Comparison of ENCODE assay signal across 8 cellular contexts in the genomic region with DNA sequence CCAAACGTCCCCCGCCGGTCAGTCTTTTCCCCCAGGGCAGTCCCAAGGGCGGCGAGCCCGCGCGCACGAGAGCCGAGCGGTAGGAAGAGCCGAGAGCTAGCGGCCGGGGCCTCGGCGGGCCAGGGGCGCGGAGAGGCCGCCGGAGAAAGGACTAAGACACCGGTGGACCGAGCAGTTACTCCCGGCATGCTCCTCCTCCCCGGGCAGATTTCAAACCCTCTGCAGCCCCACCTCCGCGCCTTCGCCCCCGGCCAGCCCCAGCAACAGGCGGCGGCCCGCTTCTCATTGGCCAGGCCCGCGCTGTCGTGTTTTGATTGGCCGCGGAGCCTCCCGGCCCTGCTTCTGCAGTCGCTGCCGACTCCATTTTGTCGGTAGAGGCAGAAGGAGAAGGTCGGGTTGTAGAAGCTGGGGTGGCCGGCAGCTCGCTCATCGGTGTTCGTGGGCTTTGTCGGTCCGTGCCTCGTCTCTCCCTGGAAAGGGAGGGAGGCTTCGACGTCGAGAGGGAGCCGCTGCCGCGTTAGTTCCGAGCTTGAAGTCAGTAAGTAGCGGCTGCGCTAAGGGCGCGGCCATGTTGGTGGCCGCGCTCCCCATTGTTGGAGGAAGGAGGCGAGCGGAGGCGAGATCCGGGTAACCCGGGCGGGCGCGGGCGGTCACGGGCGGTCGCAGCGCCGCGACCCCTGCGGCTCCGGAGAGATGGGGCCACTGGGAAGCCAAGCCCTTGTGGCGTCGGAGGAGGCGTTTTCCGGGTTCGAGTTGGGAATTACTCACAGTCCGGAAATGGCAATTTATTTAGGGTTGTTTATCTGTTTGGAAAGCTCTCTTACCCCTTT. TPM values are rescaled to one million over a fixed set of nuclear protein-coding genes. Genes with fewer than 3 reads are reported as not detected.
A peak's percentile ranks its signal among the peaks of the same experiment; 100 is the strongest.
DNase-seq lines count a peak whose midpoint lies in the region; ATAC-seq and TF ChIP-seq lines count a peak whose summit lies in the region.

A gene with protein sequence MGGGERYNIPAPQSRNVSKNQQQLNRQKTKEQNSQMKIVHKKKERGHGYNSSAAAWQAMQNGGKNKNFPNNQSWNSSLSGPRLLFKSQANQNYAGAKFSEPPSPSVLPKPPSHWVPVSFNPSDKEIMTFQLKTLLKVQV (plus strand): TSS at position 368 of the 830 bp plus-strand sequence. CDS start 1,630 bp downstream, outside the sequence.

- peak; percentile 94 to 95 for ATAC-seq in natural killer cell treated with Interleukin-12 subunit alpha and Interleukin-12 subunit beta and Interleukin-15 and Interleukin-18, amount 100 ng/mL, for 72 hours
- ATAC-seq in stimulated activated naive CD8-positive, alpha-beta T cell treated with anti-CD3 and anti-CD28 coated beads, Interleukin-15, Interleukin-2, amounts not matched to agents 100 U/mL and 50 U/mL, for 24 hours: peak; percentile 93

- H3K4me1 Mint-ChIP-seq in natural killer cell treated with Interleukin-12 subunit alpha and Interleukin-12 subunit beta and Interleukin-15 and Interleukin-18, amount 100 ng/mL, for 72 hours (ENCODE audit: low read depth in 2 of 2): peaks cover 37 to 47% of the 10 kb centered on the region in 2 donors

- TF ChIP-seq CTCF in DOHH2 (IDR thresholded peaks at IDR 0.05; ENCODE audit: low read depth, low read length, poor library complexity, severe bottlenecking): no peak
- TF ChIP-seq CTCF in fibroblast of mammary gland (conservative IDR thresholded peaks at IDR 0.05; ENCODE audit: control insufficient read depth, insufficient read depth, low read depth, low read length): no peak

- H3K9me3 ChIP-seq in DOHH2 (ENCODE audit: control insufficient read depth, insufficient read depth, low read length): no peaks in the 10 kb centered on the region

- H3K9me3 Mint-ChIP-seq in natural killer cell treated with Interleukin-12 subunit alpha and Interleukin-12 subunit beta and Interleukin-15 and Interleukin-18, amount 100 ng/mL, for 72 hours: no peaks in the 10 kb centered on the region

- peak within 1 kb of the TSS; percentile 97 for H3K27ac ChIP-seq in DOHH2 (ENCODE audit: low read depth, low read length)

- TF ChIP-seq POLR2A in Raji (IDR thresholded peaks at IDR 0.05; ENCODE audit: insufficient read depth, low read depth, low read length): peak; percentile 97

- H3K36me3 Mint-ChIP-seq in natural killer cell treated with Interleukin-12 subunit alpha and Interleukin-12 subunit beta and Interleukin-15 and Interleukin-18, amount 100 ng/mL, for 72 hours: peaks cover 21% of the 10 kb centered on the region

- peaks cover 47% of the 10 kb centered on the region for H3K36me3 ChIP-seq in DOHH2 (ENCODE audit: control insufficient read depth, low read length)

- H3K4me3 ChIP-seq in DOHH2 (ENCODE audit: low read length) (peak within 1 kb of the TSS; percentile 87), fibroblast of mammary gland (ENCODE audit: control insufficient read depth, low read depth, low read length) (peak within 1 kb of the TSS; percentile 83)

- H3K4me2 ChIP-seq in DOHH2 (ENCODE audit: low read length): peak within 1 kb of the TSS; percentile 85

- no peaks in the 10 kb centered on the region for H3K27me3 ChIP-seq in DOHH2 (ENCODE audit: control insufficient read depth, low read length)

- peaks cover 58% of the 10 kb centered on the region for H3K4me1 ChIP-seq in DOHH2 (ENCODE audit: control insufficient read depth, low read length)

- peaks cover 29% of the 10 kb centered on the region for H3K79me2 ChIP-seq in DOHH2 (ENCODE audit: control insufficient read depth, low read length)

- H3K27me3 Mint-ChIP-seq in natural killer cell treated with Interleukin-12 subunit alpha and Interleukin-12 subunit beta and Interleukin-15 and Interleukin-18, amount 100 ng/mL, for 72 hours: no peaks in the 10 kb centered on the region

- DNase-seq in H4 (ENCODE audit: low spot score): peak; percentile 93
- peak; percentile 95 for DNase-seq in LoVo (ENCODE audit: low spot score)
- peak; percentile 94 for DNase-seq in activated T-helper 9 cell treated with anti-CD3 and anti-CD28 coated beads, Interleukin-2, amount 50 U/mL, for 16 hours (ENCODE audit: low read depth)
- peak; percentile 93 for DNase-seq in fibroblast of mammary gland (ENCODE audit: low read depth)
- peak; percentile 98 for DNase-seq in natural killer cell treated with Interleukin-12 subunit alpha and Interleukin-12 subunit beta and Interleukin-15 and Interleukin-18, amount 100 ng/mL, for 72 hours (ENCODE audit: low spot score)
- DNase-seq in stimulated activated naive CD8-positive, alpha-beta T cell treated with anti-CD3 and anti-CD28 coated beads, Interleukin-15, Interleukin-2, amounts not matched to agents 100 U/mL and 50 U/mL, for 24 hours: peak; percentile 96

- peak within 1 kb of the TSS; percentile 100 for H3K27ac Mint-ChIP-seq in natural killer cell treated with Interleukin-12 subunit alpha and Interleukin-12 subunit beta and Interleukin-15 and Interleukin-18, amount 100 ng/mL, for 72 hours

- H3K9me2 ChIP-seq in DOHH2 (replicated peaks; ENCODE audit: control insufficient read depth, low read length): no peaks in the 10 kb centered on the region

- peak within 1 kb of the TSS; percentile 100 for H3K4me3 Mint-ChIP-seq in natural killer cell treated with Interleukin-12 subunit alpha and Interleukin-12 subunit beta and Interleukin-15 and Interleukin-18, amount 100 ng/mL, for 72 hours

- H4K20me1 ChIP-seq in DOHH2 (ENCODE audit: control insufficient read depth, insufficient read depth, low read depth, low read length): peaks cover 8% of the 10 kb centered on the region; the same call in 1 of the 2 replicates

- peaks cover 48% of the 10 kb centered on the region for H3F3A ChIP-seq in DOHH2 (ENCODE audit: control insufficient read depth, insufficient read depth)

RNA-seq across cellular contexts. Expression of the gene that starts here (rescaled TPM):
- 73.3 and 85.8 TPM in 2 replicates for total RNA-seq in H4 (2014; rRNA removed; shearing (Covaris generic))
- 100 to 1,000 TPM in 1 of 2 donors, 10 to 100 TPM in 1; 89.7 to 162 TPM for total RNA-seq in natural killer cell treated with Interleukin-12 subunit alpha and Interleukin-12 subunit beta and Interleukin-15 and Interleukin-18, amount 100 ng/mL, for 72 hours

Comparison
In these comparisons a context has a peak if more than half of its experiments do, and no peak if none do; other contexts are left out.
1. Peak in every context shown above with its lines: DNase-seq, ATAC-seq, H3K4me3 ChIP-seq and H3K27ac ChIP-seq.